ENCODE assay signal across 8 cellular contexts in genomic region chr3:46629571-46630517, GRCh38.
A peak's percentile ranks its signal among the peaks of the same experiment; 100 is the strongest.
DNase-seq lines count a peak whose midpoint lies in the region; ATAC-seq and TF ChIP-seq lines count a peak whose summit lies in the region.

No MANE protein-coding gene starts in this region.

- H3K4me3 ChIP-seq in effector memory CD4-positive, alpha-beta T cell (ENCODE audit: insufficient read depth, low read depth, low read length, poor library complexity, severe bottlenecking) = peak overlapping the region; percentile 40

- peak; percentile 79 for ATAC-seq in HG03064 (IDR thresholded peaks at IDR 0.05; ENCODE audit: low read depth, unreplicated experiment)
- ATAC-seq in memory B cell (ENCODE audit: low read depth) = peak; percentile 99
- no peak for ATAC-seq in HG02852 (IDR thresholded peaks at IDR 0.05; ENCODE audit: unreplicated experiment)

- H3K4me1 Mint-ChIP-seq in memory B cell = peaks cover 11% of the 10 kb centered on the region

- no peaks in the 10 kb centered on the region for H3K27me3 ChIP-seq in effector memory CD4-positive, alpha-beta T cell (replicated peaks; ENCODE audit: control insufficient read depth, insufficient read depth, low read length, poor library complexity, severe bottlenecking)

- no peaks in the 10 kb centered on the region for H3K36me3 Mint-ChIP-seq in memory B cell

- no peak overlapping the region for H3K27ac ChIP-seq in effector memory CD4-positive, alpha-beta T cell (ENCODE audit: insufficient read depth, low read length, poor library complexity, severe bottlenecking)

- peaks cover 6% of the 10 kb centered on the region for H3K4me1 ChIP-seq in effector memory CD4-positive, alpha-beta T cell (ENCODE audit: control insufficient read depth, insufficient read depth, low read length, poor library complexity, severe bottlenecking)

- no peaks in the 10 kb centered on the region for H3K9me3 ChIP-seq in effector memory CD4-positive, alpha-beta T cell (ENCODE audit: control insufficient read depth, low read length)

- H3K36me3 ChIP-seq in effector memory CD4-positive, alpha-beta T cell (ENCODE audit: control insufficient read depth, insufficient read depth, low read length) = no peaks in the 10 kb centered on the region

- DNase-seq in NCI-H69 (lab: John Stamatoyannopoulos, UW) (peak; percentile 91), memory B cell (ENCODE audit: low spot score in 2 of 2) (peak; percentile 76)
- peak; percentile 45 to 51 for DNase-seq in activated CD8-positive, alpha-beta memory T cell treated with anti-CD3 and anti-CD28 coated beads for 4 hours (ENCODE audit: low read depth in 2 of 2)
- DNase-seq in effector memory CD4-positive, alpha-beta T cell = peak; percentile 51 to 56 (median 55)
- peak; percentile 46 to 68 (median 52) for DNase-seq in stimulated activated CD4-positive, alpha-beta T cell treated with anti-CD3 and anti-CD28 coated beads, TNF-alpha, amount 100 ng/mL, for 48 hours (ENCODE audit: low read depth in 3 of 3)

- H3K9me3 Mint-ChIP-seq in memory B cell = no peaks in the 10 kb centered on the region

- TF ChIP-seq CTCF in GM12874 (IDR thresholded peaks at IDR 0.05; ENCODE audit: insufficient read depth, low read depth, low read length) = peak; percentile 100

- H3K4me3 Mint-ChIP-seq in memory B cell = peak overlapping the region; percentile 70

- H3K27ac Mint-ChIP-seq in memory B cell = peak overlapping the region; percentile 62

- H3K27me3 Mint-ChIP-seq in memory B cell = no peaks in the 10 kb centered on the region
